22 cellular contexts compared by ENCODE assay signal in genomic region chr4:130023088-130023487, GRCh38.
"Had no signal": no experiment of that assay in that cellular context is flagged by ENCODE, and none has a peak within 500 bp of the region (broad histone marks: within the 10 kb centered on the region; RNA-seq: fewer than 3 reads in every experiment).

No MANE protein-coding gene starts in this region.

- H3K36me3 Mint-ChIP-seq: naive thymus-derived CD8-positive, alpha-beta T cell had no signal

- H3K36me3 ChIP-seq: gastrocnemius medialis, lower lobe of right lung, neutrophil, stomach, thyroid gland, vagina had no signal

- H3K4me3 ChIP-seq: coronary artery, gastrocnemius medialis, lower lobe of right lung, smooth muscle cell, stomach, thyroid gland, vagina had no signal

- H3K4me1 ChIP-seq: gastrocnemius medialis, lower lobe of right lung, parathyroid adenoma, stomach, thyroid gland, vagina had no signal

- H3K9ac ChIP-seq: parathyroid adenoma had no signal

- H3K9me3 ChIP-seq: gastrocnemius medialis, lower lobe of right lung, neutrophil, thyroid gland, vagina had no signal

- H3K27ac Mint-ChIP-seq: naive thymus-derived CD8-positive, alpha-beta T cell; progenitor cell of endocrine pancreas had no signal

- H3K27ac ChIP-seq: coronary artery, epithelial cell of prostate, gastrocnemius medialis, lower lobe of right lung, neutrophil, parathyroid adenoma, stomach, thyroid gland, vagina had no signal

- DNase-seq: effector CD4-positive, alpha-beta T cell; foreskin fibroblast; gastrocnemius medialis; head of caudate nucleus; left ventricle myocardium superior; lower lobe of right lung; naive thymus-derived CD8-positive, alpha-beta T cell; stimulated activated CD4-positive, alpha-beta T cell treated with anti-CD3 and anti-CD28 coated beads, Interleukin-12 subunit alpha, Interleukin-12 subunit beta, amount 100 ng/mL, for 4 hours; stimulated activated CD4-positive, alpha-beta T cell treated with anti-CD3 and anti-CD28 coated beads, Interleukin-1b, Interleukin-23, amount 100 ng/mL, for 48 hours; stimulated activated CD4-positive, alpha-beta T cell treated with anti-CD3 and anti-CD28 coated beads, Interleukin-4, amount 100 ng/mL, for 1 hour; stimulated activated CD8-positive, alpha-beta memory T cell treated with anti-CD3 and anti-CD28 coated beads, Interleukin-4, amount 100 ng/mL, for 48 hours; stimulated activated naive CD4-positive, alpha-beta T cell treated with Interleukin-2 at 50 U/mL for 16 hours; stomach; thyroid gland; trophoblast cell had no signal

- H3K27me3 ChIP-seq: gastrocnemius medialis, neutrophil, stomach, thyroid gland, vagina had no signal

- H3K27me3 Mint-ChIP-seq: naive thymus-derived CD8-positive, alpha-beta T cell; progenitor cell of endocrine pancreas had no signal

- H3K4me1 Mint-ChIP-seq: naive thymus-derived CD8-positive, alpha-beta T cell had no signal

- H3K4me3 Mint-ChIP-seq: naive thymus-derived CD8-positive, alpha-beta T cell had no signal
